16 cellular contexts compared by ENCODE assay signal in the genomic region with DNA sequence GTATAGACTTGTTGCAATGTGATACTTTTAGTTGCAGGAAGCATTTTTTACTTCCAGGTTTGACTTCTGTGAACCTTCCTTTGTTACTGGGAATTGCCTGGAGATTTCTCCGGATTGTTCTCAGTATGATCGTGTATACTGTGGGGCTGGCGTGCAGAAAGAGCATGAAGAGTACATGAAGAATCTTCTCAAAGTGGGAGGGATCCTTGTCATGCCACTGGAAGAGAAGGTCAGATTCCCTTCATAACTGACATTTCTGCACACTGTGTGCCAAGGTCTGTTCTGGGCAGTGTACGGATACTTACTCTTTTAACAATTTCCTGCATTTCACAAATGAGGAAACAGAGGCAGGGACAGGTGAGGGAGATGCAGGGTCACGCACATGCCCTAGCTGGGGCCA. TPM values are rescaled to one million over a fixed set of nuclear protein-coding genes. Genes with fewer than 3 reads are reported as not detected.
DNase-seq lines count a peak whose midpoint lies in the region; ATAC-seq and TF ChIP-seq lines count a peak whose summit lies in the region.
"Had no signal": no experiment of that assay in that cellular context is flagged by ENCODE, and none has a peak within 500 bp of the region (broad histone marks: within the 10 kb centered on the region; RNA-seq: fewer than 3 reads in every experiment).

No MANE protein-coding gene starts in this region.

- H2AFZ ChIP-seq in Loucy (ENCODE audit: low read length) (no peak overlapping the region), smooth muscle cell (ENCODE audit: low read depth) (no peak overlapping the region)
- H2AFZ ChIP-seq: PC-9 had no signal

- peaks cover 38% of the 10 kb centered on the region for H3K4me1 ChIP-seq in Loucy (ENCODE audit: insufficient read depth, low read length, poor library complexity, severe bottlenecking)
- peaks cover 9% of the 10 kb centered on the region for H3K4me1 ChIP-seq in right cardiac atrium (ENCODE audit: control insufficient read depth, insufficient read depth, low read length)
- peaks cover 15% of the 10 kb centered on the region for H3K4me1 ChIP-seq in smooth muscle cell (ENCODE audit: low read depth)
- H3K4me1 ChIP-seq in prostate gland (replicated peaks): no peaks in the 10 kb centered on the region

- H3K79me2 ChIP-seq in Loucy (ENCODE audit: insufficient read depth, low read length): peaks cover 3% of the 10 kb centered on the region; the same call in 1 of the 2 replicates
- peaks cover 4% of the 10 kb centered on the region for H3K79me2 ChIP-seq in smooth muscle cell (ENCODE audit: low read depth)

- no peak for TF ChIP-seq POLR2A in prostate gland (IDR thresholded peaks at IDR 0.05)

- peak overlapping the region; percentile 73 for H3K27ac ChIP-seq in right cardiac atrium (ENCODE audit: low read length)
- H3K27ac ChIP-seq in smooth muscle cell (ENCODE audit: low read depth): peak overlapping the region; percentile 58
- no peak overlapping the region for H3K27ac ChIP-seq in prostate gland
- H3K27ac ChIP-seq: PC-9 had no signal

- peak; percentile 3 for DNase-seq in fibroblast of pulmonary artery (ENCODE audit: low read depth)
- no peak for DNase-seq in right cardiac atrium
- no peak for DNase-seq in smooth muscle cell (lab: John Stamatoyannopoulos, UW; ENCODE audit: unreplicated experiment)
- DNase-seq in inferior parietal cortex (ENCODE audit: extremely low spot score): no peak
- DNase-seq in NCI-H2196 treated with DMSO at 0.1 percent for 48 hours (lab: John Stamatoyannopoulos, UW; ENCODE audit: unreplicated experiment): no peak
- DNase-seq in prostate gland (ENCODE audit: low spot score): no peak
- DNase-seq: ACHN; Calu3; CD4-positive, alpha-beta memory T cell; DMS79; NCI-H1417; NCI-H1930; NCI-H446; NCI-H69; PC-9 had no signal

- TF ChIP-seq CTCF in Loucy (conservative IDR thresholded peaks at IDR 0.05; ENCODE audit: low read length): no peak
- no peak for TF ChIP-seq CTCF in fibroblast of pulmonary artery (IDR thresholded peaks at IDR 0.05; ENCODE audit: low read length, missing control alignments)
- no peak for TF ChIP-seq CTCF in smooth muscle cell (IDR thresholded peaks at IDR 0.05; ENCODE audit: borderline replicate concordance, insufficient read depth, poor library complexity, severe bottlenecking)
- TF ChIP-seq CTCF in prostate gland (IDR thresholded peaks at IDR 0.05): no peak

- H3F3A ChIP-seq in Loucy (ENCODE audit: low read depth) (no peaks in the 10 kb centered on the region), smooth muscle cell (ENCODE audit: low read depth) (peaks cover 7% of the 10 kb centered on the region)

- no peak overlapping the region for H3K4me3 ChIP-seq in Loucy (ENCODE audit: low read length, poor library complexity, severe bottlenecking)
- H3K4me3 ChIP-seq in fibroblast of pulmonary artery (replicated peaks; ENCODE audit: low read depth, low read length): no peak overlapping the region
- H3K4me3 ChIP-seq in right cardiac atrium (ENCODE audit: low read length): no peak overlapping the region
- no peak overlapping the region for H3K4me3 ChIP-seq in smooth muscle cell
- no peak overlapping the region for H3K4me3 ChIP-seq in prostate gland
- H3K4me3 ChIP-seq: PC-9 had no signal

- no peaks in the 10 kb centered on the region for H3K9me2 ChIP-seq in Loucy (replicated peaks; ENCODE audit: low read depth, low read length)

- H3K36me3 ChIP-seq in Loucy (ENCODE audit: insufficient read depth, low read length) (no peaks in the 10 kb centered on the region), smooth muscle cell (ENCODE audit: low read depth) (no peaks in the 10 kb centered on the region), prostate gland (no peaks in the 10 kb centered on the region)

- peaks cover 6% of the 10 kb centered on the region; the same call in 1 of the 2 replicates for H3K9me3 ChIP-seq in Loucy (ENCODE audit: insufficient read depth, low read depth, low read length)
- no peaks in the 10 kb centered on the region for H3K9me3 ChIP-seq in right cardiac atrium (ENCODE audit: control insufficient read depth, low read length)
- no peaks in the 10 kb centered on the region for H3K9me3 ChIP-seq in smooth muscle cell (replicated peaks; ENCODE audit: low read depth)
- no peaks in the 10 kb centered on the region for H3K9me3 ChIP-seq in prostate gland

- no peak overlapping the region for H3K9ac ChIP-seq in Loucy (ENCODE audit: low read depth, low read length, poor library complexity, severe bottlenecking)
- H3K9ac ChIP-seq in smooth muscle cell (ENCODE audit: low read depth): no peak overlapping the region

- no peaks in the 10 kb centered on the region for H3K27me3 ChIP-seq in Loucy (ENCODE audit: insufficient read depth, low read length, poor library complexity, severe bottlenecking)
- no peaks in the 10 kb centered on the region for H3K27me3 ChIP-seq in right cardiac atrium (ENCODE audit: control insufficient read depth, insufficient read depth)
- H3K27me3 ChIP-seq in smooth muscle cell (ENCODE audit: low read depth): no peaks in the 10 kb centered on the region
- H3K27me3 ChIP-seq in prostate gland (replicated peaks; ENCODE audit: insufficient read depth): no peaks in the 10 kb centered on the region

- H4K20me1 ChIP-seq in Loucy (ENCODE audit: insufficient read depth, low read length, poor library complexity, severe bottlenecking): no peaks in the 10 kb centered on the region
- peaks cover 58% of the 10 kb centered on the region for H4K20me1 ChIP-seq in smooth muscle cell (ENCODE audit: low read depth)

- peak in 1 of 2 donors; percentile 41 for ATAC-seq in right cardiac atrium

- WGBS in right cardiac atrium: 39% methylated on average over 5 of the region's 5 CpGs
- WGBS in smooth muscle cell (ENCODE audit: low lambda C conversion rate): 62% methylated on average over 5 of the region's 5 CpGs
- 77% methylated on average over 5 of the region's 5 CpGs for WGBS in prostate gland

- peak overlapping the region; percentile 71 for H3K4me2 ChIP-seq in Loucy (ENCODE audit: low read depth, low read length, poor library complexity, severe bottlenecking)
- peak overlapping the region; percentile 64 for H3K4me2 ChIP-seq in smooth muscle cell
- H3K4me2 ChIP-seq: PC-9 had no signal

- intact Hi-C loops in right cardiac atrium (cut with DNase I): no loop called here
- intact Hi-C loops in prostate gland (cut with DNase I): no loop called here

RNA-seq across cellular contexts. Expression of gene PCMTD2, which starts 9.7 kb away (rescaled TPM):
- total RNA-seq in right cardiac atrium (100 to 1,000 TPM in 1 of 4 donors, 10 to 100 TPM in 3; 62.2 to 101 (median 85.7) TPM), smooth muscle cell (45.3 and 74.9 TPM in 2 replicates), prostate gland (100 to 1,000 TPM; 143 to 147 TPM)
- polyA plus RNA-seq in right cardiac atrium (44.1 TPM), smooth muscle cell (15.4 and 18.9 TPM in 2 replicates)

Comparison
In these comparisons a context has a peak if more than half of its experiments do, and no peak if none do; other contexts are left out.
1. H3K27ac ChIP-seq: peak in right cardiac atrium (single experiment) and smooth muscle cell (single experiment); none in prostate gland (0 of 2).